30 cellular contexts compared by ENCODE assay signal in genomic region chr7:150829426-150829825, GRCh38. TPM values are rescaled to one million over a fixed set of nuclear protein-coding genes. Genes with fewer than 3 reads are reported as not detected.
"Had no signal": no experiment of that assay in that cellular context is flagged by ENCODE, and none has a peak within 500 bp of the region (broad histone marks: within the 10 kb centered on the region; RNA-seq: fewer than 3 reads in every experiment).

No MANE protein-coding gene starts in this region.

- ATAC-seq: gastrocnemius medialis; left colon; naive thymus-derived CD4-positive, alpha-beta T cell; psoas muscle; stimulated activated memory B cell treated with anti-CD40 and anti-IgM and Interleukin-4, amounts not matched to agents 10 μg/mL and 1 μg/mL and 100 μg/mL, for 72 hours; stimulated activated naive CD8-positive, alpha-beta T cell treated with anti-CD3 and anti-CD28 coated beads, Interleukin-15, amount 100 ng/mL, for 72 hours had no signal

- H3K36me3 Mint-ChIP-seq: activated naive CD8-positive, alpha-beta T cell; naive thymus-derived CD4-positive, alpha-beta T cell; stimulated activated memory B cell treated with anti-CD40 and anti-IgM and Interleukin-4, amounts not matched to agents 10 μg/mL and 1 μg/mL and 100 μg/mL, for 72 hours had no signal

- H3K4me1 Mint-ChIP-seq: activated B cell treated with CpG ODN at 0.5 μM for 24 hours; naive thymus-derived CD4-positive, alpha-beta T cell; stimulated activated memory B cell treated with anti-CD40 and anti-IgM and Interleukin-4, amounts not matched to agents 10 μg/mL and 1 μg/mL and 100 μg/mL, for 72 hours; stimulated activated naive CD8-positive, alpha-beta T cell treated with anti-CD3 and anti-CD28 coated beads, Interleukin-15, amount 100 ng/mL, for 72 hours had no signal

- DNase-seq: activated B cell treated with CpG ODN at 0.5 μM for 24 hours; activated CD4-positive, alpha-beta T cell treated with anti-CD3 and anti-CD28 coated beads, Interleukin-2, amount 50 U/mL, for 4 hours; activated CD8-positive, alpha-beta memory T cell treated with anti-CD3 and anti-CD28 coated beads for 24 hours; activated effector memory CD4-positive, alpha-beta T cell treated with Interleukin-2 at 50 U/mL for 16 hours; activated naive CD4-positive, alpha-beta T cell treated with Interleukin-2 at 50 U/mL for 16 hours; anterior cingulate cortex; dermis blood vessel endothelial cell; effector CD4-positive, alpha-beta T cell; esophagus squamous epithelium; gastrocnemius medialis; glutamatergic neuron; left colon; mammary epithelial cell; naive thymus-derived CD4-positive, alpha-beta T cell; nucleus accumbens; psoas muscle; sigmoid colon; stimulated activated CD4-positive, alpha-beta T cell treated with anti-CD3 and anti-CD28 coated beads, Interleukin-1b, Interleukin-23, amount 100 ng/mL, for 48 hours; stimulated activated CD4-positive, alpha-beta T cell treated with anti-CD3 and anti-CD28 coated beads, Interleukin-4, amount 100 ng/mL, for 4 hours; stimulated activated CD8-positive, alpha-beta memory T cell treated with anti-CD3 and anti-CD28 coated beads, Interleukin-4, amount 100 ng/mL, for 48 hours; stimulated activated naive CD8-positive, alpha-beta T cell treated with anti-CD3 and anti-CD28 coated beads, Interleukin-15, amount 100 ng/mL, for 72 hours; substantia nigra; T-helper 2 cell; upper lobe of left lung had no signal

- H3K4me3 Mint-ChIP-seq: activated B cell treated with CpG ODN at 0.5 μM for 24 hours; activated naive CD8-positive, alpha-beta T cell; naive thymus-derived CD4-positive, alpha-beta T cell; neural crest cell; stimulated activated memory B cell treated with anti-CD40 and anti-IgM and Interleukin-4, amounts not matched to agents 10 μg/mL and 1 μg/mL and 100 μg/mL, for 72 hours; stimulated activated naive CD8-positive, alpha-beta T cell treated with anti-CD3 and anti-CD28 coated beads, Interleukin-15, amount 100 ng/mL, for 72 hours had no signal

- H3K9me3 Mint-ChIP-seq: activated B cell treated with CpG ODN at 0.5 μM for 24 hours; naive thymus-derived CD4-positive, alpha-beta T cell; stimulated activated memory B cell treated with anti-CD40 and anti-IgM and Interleukin-4, amounts not matched to agents 10 μg/mL and 1 μg/mL and 100 μg/mL, for 72 hours; stimulated activated naive CD8-positive, alpha-beta T cell treated with anti-CD3 and anti-CD28 coated beads, Interleukin-15, amount 100 ng/mL, for 72 hours had no signal

- H3K4me3 ChIP-seq: esophagus squamous epithelium, gastrocnemius medialis, hepatocyte, psoas muscle, sigmoid colon, smooth muscle cell, upper lobe of left lung had no signal

- H3K27ac Mint-ChIP-seq: activated B cell treated with CpG ODN at 0.5 μM for 24 hours; activated naive CD8-positive, alpha-beta T cell; naive thymus-derived CD4-positive, alpha-beta T cell; stimulated activated memory B cell treated with anti-CD40 and anti-IgM and Interleukin-4, amounts not matched to agents 10 μg/mL and 1 μg/mL and 100 μg/mL, for 72 hours; stimulated activated naive CD8-positive, alpha-beta T cell treated with anti-CD3 and anti-CD28 coated beads, Interleukin-15, amount 100 ng/mL, for 72 hours had no signal

RNA-seq across cellular contexts. Expression of gene AOC1, which starts 22.9 kb away (rescaled TPM):
- total RNA-seq: activated B cell treated with CpG ODN at 0.5 μM for 24 hours, dermis blood vessel endothelial cell, mammary epithelial cell, neural crest cell, smooth muscle cell had no signal

RNA-seq across cellular contexts. Expression of gene TMEM176A, which starts 28.9 kb away (rescaled TPM):
- total RNA-seq: activated B cell treated with CpG ODN at 0.5 μM for 24 hours, dermis blood vessel endothelial cell, mammary epithelial cell had no signal

RNA-seq across cellular contexts. Expression of gene TMEM176B, which starts 29.3 kb away (rescaled TPM):
- total RNA-seq: bronchial epithelial cell, dermis blood vessel endothelial cell had no signal
